In genomic region chr7:76318488-76319353, GRCh38 we compare ENCODE assay signal across 8 cellular contexts. TPM values are rescaled to one million over a fixed set of nuclear protein-coding genes. Genes with fewer than 3 reads are reported as not detected.
DNase-seq lines count a peak whose midpoint lies in the region; ATAC-seq and TF ChIP-seq lines count a peak whose summit lies in the region.

No MANE protein-coding gene starts in this region.

- intact Hi-C loops in left colon (cut with DNase I, micrococcal nuclease), result no loop called here

- peak; percentile 73 for DNase-seq in AG09309 (ENCODE audit: low read depth)
- DNase-seq in NCI-H2171 treated with DMSO at 0.1 percent for 48 hours (lab: John Stamatoyannopoulos, UW), result peak; percentile 69
- DNase-seq in activated CD4-positive, CD25-positive, alpha-beta regulatory T cell treated with anti-CD3 and anti-CD28 coated beads, Interleukin-2, amount 50 U/mL, for 16 hours (ENCODE audit: low read depth, low spot score), result peak; percentile 38
- peak; percentile 49 for DNase-seq in cerebellum (ENCODE audit: low spot score)
- peak; percentile 84 for DNase-seq in left colon
- DNase-seq in stimulated activated CD4-positive, alpha-beta T cell treated with anti-CD3 and anti-CD28 coated beads, Interleukin-4, amount 100 ng/mL, for 24 hours, result peak; percentile 69

- ATAC-seq in HG03045 (IDR thresholded peaks at IDR 0.05; ENCODE audit: unreplicated experiment) (peak; percentile 40), left colon (peak; percentile 61)

- peak; percentile 37 for TF ChIP-seq CTCF in AG09309 (IDR thresholded peaks at IDR 0.05; ENCODE audit: control insufficient read depth, insufficient read depth, low read depth, low read length, missing control alignments)

- peak; percentile 36 for TF ChIP-seq POLR2A in GM18526 (IDR thresholded peaks at IDR 0.05; ENCODE audit: extremely low read depth, insufficient read length)

- H3K4me3 ChIP-seq in AG09309 (ENCODE audit: control insufficient read depth, low read depth, low read length), result peak overlapping the region; percentile 90

RNA-seq across cellular contexts. Expression of gene HSPB1, which starts 16.2 kb away (rescaled TPM):
- total RNA-seq in cerebellum (11.9 TPM), left colon (100 to 1,000 TPM; 327 to 513 TPM)

RNA-seq across cellular contexts. Expression of gene YWHAG, which starts 40.1 kb away (rescaled TPM):
- 226 TPM for total RNA-seq in cerebellum
- total RNA-seq in left colon, result 100 to 1,000 TPM in 1 of 2 donors, 10 to 100 TPM in 1; 83.3 to 106 TPM

Comparison
In these comparisons a context has a peak if more than half of its experiments do, and no peak if none do; other contexts are left out.
1. Peak in every context shown above with its lines: DNase-seq, ATAC-seq and H3K4me3 ChIP-seq.
2. RNA of gene HSPB1, which starts 16.2 kb away (total RNA-seq): 327 to 513 TPM in left colon; 11.9 TPM in cerebellum (single experiment); every median in the first group is over 10 times any median in the second.